In genomic region chr12:94621662-94622359, GRCh38 we compare ENCODE assay signal across 8 cellular contexts. TPM values are rescaled to one million over a fixed set of nuclear protein-coding genes. Genes with fewer than 3 reads are reported as not detected.
A peak's percentile ranks its signal among the peaks of the same experiment; 100 is the strongest.
DNase-seq lines count a peak whose midpoint lies in the region; ATAC-seq and TF ChIP-seq lines count a peak whose summit lies in the region.

No MANE protein-coding gene starts in this region.

- peak; percentile 95 for ATAC-seq in activated CD4-positive, alpha-beta T cell treated with anti-CD3 and anti-CD28 coated beads for 36 hours
- ATAC-seq in HG02852 (IDR thresholded peaks at IDR 0.05; ENCODE audit: unreplicated experiment) (peak; percentile 96), RWPE2 (ENCODE audit: low read depth) (peak; percentile 91), WTC11 (no peak)

- H3K9me3 Mint-ChIP-seq in activated CD4-positive, alpha-beta T cell treated with anti-CD3 and anti-CD28 coated beads for 36 hours (ENCODE audit: low read depth), result no peaks in the 10 kb centered on the region
- peaks cover 26% of the 10 kb centered on the region for H3K9me3 Mint-ChIP-seq in endodermal cell
- peaks cover 17% of the 10 kb centered on the region for H3K9me3 Mint-ChIP-seq in WTC11

- intact Hi-C loops in activated CD4-positive, alpha-beta T cell treated with anti-CD3 and anti-CD28 coated beads for 36 hours (cut with DNase I, micrococcal nuclease), result loop anchor here (1.0 to 5.0 kb wide), 5 partner anchors 18 to 413 kb away; no protein-coding TSS in a partner anchor

- H3K27me3 ChIP-seq in RWPE2 (ENCODE audit: insufficient read depth, poor library complexity, severe bottlenecking) (no peaks in the 10 kb centered on the region), endodermal cell (ENCODE audit: control insufficient read depth, insufficient read depth, low read length, poor library complexity, severe bottlenecking) (peaks cover 4% of the 10 kb centered on the region)

- TF ChIP-seq CTCF in RWPE2 (IDR thresholded peaks at IDR 0.05; ENCODE audit: poor library complexity, severe bottlenecking) (no peak), endodermal cell (conservative IDR thresholded peaks at IDR 0.05) (no peak), WTC11 (IDR thresholded peaks at IDR 0.05) (no peak)

- DNase-seq in activated CD4-positive, alpha-beta T cell treated with anti-CD3 and anti-CD28 coated beads for 36 hours, result peak; percentile 66
- DNase-seq in activated CD4-positive, alpha-beta T cell treated with anti-CD3 and anti-CD28 coated beads for 1 hour, result no peak
- DNase-seq in RWPE2 (ENCODE audit: low spot score), result peak; percentile 80
- DNase-seq in endodermal cell, result peak; percentile 13
- peak; percentile 92 for DNase-seq in renal cortical epithelial cell (ENCODE audit: low read depth)
- DNase-seq in WTC11 (ENCODE audit: low spot score), result no peak
- DNase-seq in NCI-H1436 treated with DMSO at 0.1 percent for 48 hours (lab: John Stamatoyannopoulos, UW), result no peak

- H3K27me3 Mint-ChIP-seq in activated CD4-positive, alpha-beta T cell treated with anti-CD3 and anti-CD28 coated beads for 36 hours, result no peaks in the 10 kb centered on the region
- H3K27me3 Mint-ChIP-seq in endodermal cell (ENCODE audit: insufficient read depth) (no peaks in the 10 kb centered on the region), WTC11 (ENCODE audit: low read depth) (no peaks in the 10 kb centered on the region; the same call in 1 of the 2 replicates)

- peak overlapping the region; percentile 25 for H3K4me3 Mint-ChIP-seq in activated CD4-positive, alpha-beta T cell treated with anti-CD3 and anti-CD28 coated beads for 36 hours
- H3K4me3 Mint-ChIP-seq in endodermal cell, result no peak overlapping the region
- no peak overlapping the region for H3K4me3 Mint-ChIP-seq in WTC11

- CTCF ChIA-PET in activated CD4-positive, alpha-beta T cell treated with anti-CD3 and anti-CD28 coated beads for 36 hours (lab: Charles Lee), result interaction anchor here (0.5 to 1.1 kb wide), 3 partner anchors 13 to 839 kb away, joined by 3 read pairs; no protein-coding TSS in a partner anchor
- CTCF ChIA-PET in WTC11 (lab: Charles Lee), result no interaction called here

- H3K27ac Mint-ChIP-seq in activated CD4-positive, alpha-beta T cell treated with anti-CD3 and anti-CD28 coated beads for 36 hours, result peak overlapping the region; percentile 67
- H3K27ac Mint-ChIP-seq in endodermal cell (no peak overlapping the region), WTC11 (no peak overlapping the region)

- 83 to 96% methylated on average over 3 to 7 of the region's 7 CpGs for WGBS in endodermal cell (ENCODE audit: insufficient coverage in 1 of 2, insufficient read length in 1 of 2), 2 experiments

- H3K9me3 ChIP-seq in RWPE2 (ENCODE audit: severe bottlenecking), result no peaks in the 10 kb centered on the region
- peaks cover 17% of the 10 kb centered on the region for H3K9me3 ChIP-seq in endodermal cell (ENCODE audit: control insufficient read depth, low read length)

- H3K4me3 ChIP-seq in RWPE2 (ENCODE audit: severe bottlenecking) (peak overlapping the region; percentile 30), endodermal cell (ENCODE audit: low read length) (no peak overlapping the region)

- H3K27ac ChIP-seq in RWPE2 (ENCODE audit: poor library complexity, severe bottlenecking) (peak overlapping the region; percentile 94), endodermal cell (ENCODE audit: low read depth, low read length) (no peak overlapping the region)

- POLR2A ChIA-PET in activated CD4-positive, alpha-beta T cell treated with anti-CD3 and anti-CD28 coated beads for 36 hours (lab: Charles Lee), result no interaction called here
- POLR2A ChIA-PET in WTC11 (lab: Charles Lee), result interaction anchor here (0.6 kb wide), 1 partner anchor 370 kb away, joined by 3 read pairs; no protein-coding TSS in a partner anchor

- peaks cover 59% of the 10 kb centered on the region for H3K4me1 ChIP-seq in RWPE2 (ENCODE audit: insufficient read depth, poor library complexity, severe bottlenecking)
- H3K4me1 ChIP-seq in endodermal cell (ENCODE audit: control insufficient read depth, insufficient read depth, low read length), result peaks cover 5% of the 10 kb centered on the region

- no peaks in the 10 kb centered on the region for H3K36me3 Mint-ChIP-seq in activated CD4-positive, alpha-beta T cell treated with anti-CD3 and anti-CD28 coated beads for 36 hours (ENCODE audit: low read depth)
- H3K36me3 Mint-ChIP-seq in endodermal cell (ENCODE audit: low read depth) (peaks cover 8% of the 10 kb centered on the region), WTC11 (peaks cover 7% of the 10 kb centered on the region)

- H3K36me3 ChIP-seq in RWPE2 (ENCODE audit: low read depth), result no peaks in the 10 kb centered on the region
- no peaks in the 10 kb centered on the region for H3K36me3 ChIP-seq in endodermal cell (ENCODE audit: control insufficient read depth, insufficient read depth, low read length)

- no peak overlapping the region for H3K9ac ChIP-seq in endodermal cell (ENCODE audit: extremely low read depth, low read length, poor library complexity, severe bottlenecking)

- peaks cover 22% of the 10 kb centered on the region for H3K4me1 Mint-ChIP-seq in activated CD4-positive, alpha-beta T cell treated with anti-CD3 and anti-CD28 coated beads for 36 hours
- H3K4me1 Mint-ChIP-seq in endodermal cell (peaks cover 23% of the 10 kb centered on the region), WTC11 (0 out of 2 replicates have a peak, but pooled peaks cover 3% of the 10 kb centered on the region)

TF ChIP-seq in WTC11, 78 proteins besides CTCF, POLR2A, EP300 and RAD21:
- no peak for TF ChIP-seq ATF3 (CRISPR knock-in tag; conservative IDR thresholded peaks at IDR 0.05)

RNA-seq across cellular contexts. Expression of gene TMCC3, which starts 28.5 kb away (rescaled TPM):
- under 1 TPM; 0.05 to 0.16 TPM for total RNA-seq in activated CD4-positive, alpha-beta T cell treated with anti-CD3 and anti-CD28 coated beads for 36 hours
- total RNA-seq in endodermal cell (1 to 10 TPM; 2.5 to 4.2 TPM), renal cortical epithelial cell (10.3 and 19.4 TPM in 2 replicates), WTC11 (2021) (2.0 to 2.4 TPM (median 2.2 TPM) in 3 replicates)
- polyA plus RNA-seq in endodermal cell (2013, experiment 1 of 2), result 2.8 TPM
- polyA plus RNA-seq in endodermal cell (2013, experiment 2 of 2), result 3.2 TPM

Comparison
In these comparisons a context has a peak if more than half of its experiments do, and no peak if none do; other contexts are left out.
1. DNase-seq: peak in activated CD4-positive, alpha-beta T cell treated with anti-CD3 and anti-CD28 coated beads for 36 hours (single experiment), RWPE2 (single experiment), endodermal cell (single experiment) and renal cortical epithelial cell (single experiment); none in activated CD4-positive, alpha-beta T cell treated with anti-CD3 and anti-CD28 coated beads for 1 hour (single experiment), WTC11 (single experiment) and NCI-H1436 treated with DMSO at 0.1 percent for 48 hours (single experiment).